In the genomic region with DNA sequence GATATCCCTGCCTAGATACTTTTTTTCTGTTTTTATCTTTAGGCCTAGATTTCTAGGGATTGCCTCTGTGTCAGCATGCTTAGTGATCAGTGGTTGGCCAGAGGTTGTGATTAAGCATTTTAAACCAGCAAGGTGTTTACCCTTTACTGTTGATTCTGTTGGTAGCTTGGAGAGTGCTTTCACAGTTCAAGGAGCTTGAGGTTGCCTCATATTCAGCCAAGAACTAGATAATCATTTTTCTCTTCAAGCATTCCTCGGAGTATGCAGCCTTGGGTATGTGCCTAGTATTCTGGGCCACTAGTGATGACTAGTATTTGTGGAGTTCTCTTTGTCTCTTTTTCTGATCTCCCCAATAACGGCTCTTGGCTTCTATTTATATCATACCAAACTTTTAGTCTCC, we compare ENCODE assay signal across 30 cellular contexts. TPM values are rescaled to one million over a fixed set of nuclear protein-coding genes. Genes with fewer than 3 reads are reported as not detected.
A peak's percentile ranks its signal among the peaks of the same experiment; 100 is the strongest.
DNase-seq lines count a peak whose midpoint lies in the region; ATAC-seq and TF ChIP-seq lines count a peak whose summit lies in the region.
"Had no signal": no experiment of that assay in that cellular context is flagged by ENCODE, and none has a peak within 500 bp of the region (broad histone marks: within the 10 kb centered on the region; RNA-seq: fewer than 3 reads in every experiment).

No MANE protein-coding gene starts in this region.

- H3K9me3 ChIP-seq in Peyer's patch: no peaks in the 10 kb centered on the region
- H3K9me3 ChIP-seq: A549, body of pancreas, SJCRH30 had no signal

- no peaks in the 10 kb centered on the region for H3K36me3 Mint-ChIP-seq in endothelial cell (ENCODE audit: low read depth, unreplicated experiment)
- H3K36me3 Mint-ChIP-seq: IgD-negative memory B cell had no signal

- TF ChIP-seq CTCF in astrocyte of the cerebellum (IDR thresholded peaks at IDR 0.05; ENCODE audit: low read depth, low read length, missing control alignments) (no peak), fibroblast of pulmonary artery (IDR thresholded peaks at IDR 0.05; ENCODE audit: low read length, missing control alignments) (no peak), coronary artery (IDR thresholded peaks at IDR 0.05) (no peak), endothelial cell (IDR thresholded peaks at IDR 0.05; ENCODE audit: unreplicated experiment) (no peak), Peyer's patch (IDR thresholded peaks at IDR 0.05) (no peak)

- TF ChIP-seq POLR2A in Peyer's patch (IDR thresholded peaks at IDR 0.05): no peak

- no peaks in the 10 kb centered on the region for H3K9me3 Mint-ChIP-seq in endothelial cell (ENCODE audit: unreplicated experiment)
- H3K9me3 Mint-ChIP-seq: activated CD4-positive, alpha-beta T cell treated with anti-CD3 and anti-CD28 coated beads, Interleukin-2, amount 10 ng/mL, durations not matched to agents 24 days and 14 days; CD4-positive, alpha-beta T cell; central memory CD8-positive, alpha-beta T cell had no signal

- no peaks in the 10 kb centered on the region for H3K27me3 ChIP-seq in Peyer's patch
- H3K27me3 ChIP-seq: body of pancreas, SJCRH30 had no signal

- H3K27ac ChIP-seq in coronary artery (no peak overlapping the region), Peyer's patch (no peak overlapping the region)
- H3K27ac ChIP-seq: A549, body of pancreas, parathyroid adenoma, SJCRH30 had no signal

- H3K4me3 Mint-ChIP-seq in endothelial cell (ENCODE audit: unreplicated experiment): no peak overlapping the region
- H3K4me3 Mint-ChIP-seq: activated CD4-positive, alpha-beta T cell treated with anti-CD3 and anti-CD28 coated beads, Interleukin-2, amount 10 ng/mL, durations not matched to agents 24 days and 14 days; activated naive CD8-positive, alpha-beta T cell treated with anti-CD3 and anti-CD28 coated beads, Interleukin-2, amount 10 ng/mL, durations not matched to agents 7 days and 5 days; CD4-positive, alpha-beta T cell; central memory CD8-positive, alpha-beta T cell; IgD-negative memory B cell; stimulated activated naive B cell treated with anti-CD40 and anti-IgM and Interleukin-4, amounts not matched to agents 10 μg/mL and 1 μg/mL and 100 μg/mL, for 72 hours had no signal

- H3K36me3 ChIP-seq in Peyer's patch: no peaks in the 10 kb centered on the region
- H3K36me3 ChIP-seq: SJCRH30 had no signal

- no peak for ATAC-seq in HG02852 (IDR thresholded peaks at IDR 0.05; ENCODE audit: unreplicated experiment)
- ATAC-seq: A549; body of pancreas; left lobe of liver; stimulated activated naive B cell treated with anti-CD40 and anti-IgM and Interleukin-4, amounts not matched to agents 10 μg/mL and 1 μg/mL and 100 μg/mL, for 72 hours had no signal

- peak; percentile 1 for DNase-seq in EH (ENCODE audit: low read depth)
- peak; percentile 18 for DNase-seq in astrocyte of the cerebellum (ENCODE audit: low read depth)
- DNase-seq in fibroblast of pulmonary artery (ENCODE audit: low read depth): peak; percentile 8
- DNase-seq in renal cortical epithelial cell (ENCODE audit: low read depth): peak; percentile 79
- no peak for DNase-seq in coronary artery (ENCODE audit: low spot score)
- DNase-seq in endothelial cell (ENCODE audit: low spot score): no peak
- no peak for DNase-seq in Peyer's patch
- DNase-seq: activated CD4-positive, alpha-beta T cell treated with anti-CD3 and anti-CD28 coated beads, Interleukin-2, amount 10 ng/mL, durations not matched to agents 24 days and 14 days; activated effector memory CD4-positive, alpha-beta T cell treated with anti-CD3 and anti-CD28 coated beads, Interleukin-2, amount 50 U/mL, for 16 hours; activated naive CD8-positive, alpha-beta T cell treated with anti-CD3 and anti-CD28 coated beads, Interleukin-2, amount 10 ng/mL, durations not matched to agents 7 days and 5 days; activated T-cell treated with anti-CD3 and anti-CD28 coated beads, Interleukin-2, amount 50 U/mL, for 1 hour; AML-193; body of pancreas; CD4-positive, alpha-beta T cell; EL; HCEC 1CT; hypothalamus; mesendoderm; RPMI8226; SJCRH30; small intestine; stimulated activated naive B cell treated with anti-CD40 and anti-IgM and Interleukin-4, amounts not matched to agents 10 μg/mL and 1 μg/mL and 100 μg/mL, for 72 hours; substantia nigra; T-helper 9 cell had no signal

- no peaks in the 10 kb centered on the region for H3K4me1 Mint-ChIP-seq in endothelial cell (ENCODE audit: unreplicated experiment)
- H3K4me1 Mint-ChIP-seq: activated CD4-positive, alpha-beta T cell treated with anti-CD3 and anti-CD28 coated beads, Interleukin-2, amount 10 ng/mL, durations not matched to agents 24 days and 14 days; activated naive CD8-positive, alpha-beta T cell treated with anti-CD3 and anti-CD28 coated beads, Interleukin-2, amount 10 ng/mL, durations not matched to agents 7 days and 5 days had no signal

- H3K4me1 ChIP-seq in Peyer's patch: no peaks in the 10 kb centered on the region
- H3K4me1 ChIP-seq: A549, body of pancreas, parathyroid adenoma, SJCRH30 had no signal

- in situ Hi-C loops in astrocyte of the cerebellum (cut with HindIII; ENCODE audit: low sequenced_read_pairs): no loop called here

- H3K27ac Mint-ChIP-seq in endothelial cell (ENCODE audit: unreplicated experiment): no peak overlapping the region
- H3K27ac Mint-ChIP-seq: activated CD4-positive, alpha-beta T cell treated with anti-CD3 and anti-CD28 coated beads, Interleukin-2, amount 10 ng/mL, durations not matched to agents 24 days and 14 days; activated naive CD8-positive, alpha-beta T cell treated with anti-CD3 and anti-CD28 coated beads, Interleukin-2, amount 10 ng/mL, durations not matched to agents 7 days and 5 days; CD4-positive, alpha-beta T cell; IgD-negative memory B cell; stimulated activated naive B cell treated with anti-CD40 and anti-IgM and Interleukin-4, amounts not matched to agents 10 μg/mL and 1 μg/mL and 100 μg/mL, for 72 hours had no signal

- no peaks in the 10 kb centered on the region for H3K27me3 Mint-ChIP-seq in endothelial cell (ENCODE audit: unreplicated experiment)
- H3K27me3 Mint-ChIP-seq: activated CD4-positive, alpha-beta T cell treated with anti-CD3 and anti-CD28 coated beads, Interleukin-2, amount 10 ng/mL, durations not matched to agents 24 days and 14 days; activated naive CD8-positive, alpha-beta T cell treated with anti-CD3 and anti-CD28 coated beads, Interleukin-2, amount 10 ng/mL, durations not matched to agents 7 days and 5 days; CD4-positive, alpha-beta T cell; central memory CD8-positive, alpha-beta T cell; IgD-negative memory B cell; stimulated activated naive B cell treated with anti-CD40 and anti-IgM and Interleukin-4, amounts not matched to agents 10 μg/mL and 1 μg/mL and 100 μg/mL, for 72 hours had no signal

- H3K4me3 ChIP-seq in astrocyte of the cerebellum (ENCODE audit: low read depth, low read length) (no peak overlapping the region), fibroblast of pulmonary artery (replicated peaks; ENCODE audit: low read depth, low read length) (no peak overlapping the region), coronary artery (no peak overlapping the region), Peyer's patch (no peak overlapping the region)
- H3K4me3 ChIP-seq: A549, body of pancreas, SJCRH30 had no signal

RNA-seq across cellular contexts. Expression of gene APOOL, which starts 20.4 kb away (rescaled TPM):
- total RNA-seq in renal cortical epithelial cell: 11.5 and 12.1 TPM in 2 replicates
- 15.4 TPM for total RNA-seq in endothelial cell (ENCODE audit: unreplicated experiment)
- 1 to 10 TPM; 8.7 to 9.6 (median 9.0) TPM for total RNA-seq in Peyer's patch

Comparison
In these comparisons a context has a peak if more than half of its experiments do, and no peak if none do; other contexts are left out.
1. DNase-seq: peak in EH (single experiment), astrocyte of the cerebellum (single experiment), fibroblast of pulmonary artery (single experiment) and renal cortical epithelial cell (single experiment); none in coronary artery (single experiment), endothelial cell (single experiment) and Peyer's patch (0 of 3).